ENCODE assay signal across 16 cellular contexts in the genomic region with DNA sequence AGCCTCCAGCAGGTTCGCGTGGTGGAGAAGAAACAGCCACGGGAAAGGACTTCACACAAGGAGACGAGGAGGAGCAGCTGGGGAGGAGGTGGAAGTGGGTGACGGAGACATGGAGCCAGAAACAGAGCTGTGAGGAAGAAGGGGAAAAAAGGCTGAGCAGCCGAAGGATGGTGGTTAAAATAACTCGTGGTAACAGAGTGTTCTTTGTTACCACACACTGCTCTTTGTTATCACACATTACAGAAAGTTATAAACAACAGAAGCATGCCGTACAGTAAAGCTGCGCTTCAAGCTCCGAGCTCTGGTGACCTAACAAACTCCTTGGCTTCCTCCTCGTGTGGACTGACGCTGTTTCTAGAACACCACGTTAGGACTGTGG.
DNase-seq lines count a peak whose midpoint lies in the region; ATAC-seq and TF ChIP-seq lines count a peak whose summit lies in the region.
"Had no signal": no experiment of that assay in that cellular context is flagged by ENCODE, and none has a peak within 500 bp of the region (broad histone marks: within the 10 kb centered on the region; RNA-seq: fewer than 3 reads in every experiment).

No MANE protein-coding gene starts in this region.

- POLR2A ChIA-PET in CD8-positive, alpha-beta memory T cell (lab: Charles Lee), result no interaction called here

- H3K27ac Mint-ChIP-seq in neural crest cell (ENCODE audit: unreplicated experiment), result peak overlapping the region; percentile 92
- no peak overlapping the region for H3K27ac Mint-ChIP-seq in CD8-positive, alpha-beta memory T cell
- H3K27ac Mint-ChIP-seq: activated naive CD8-positive, alpha-beta T cell; mesothelial cell of epicardium had no signal

- intact Hi-C loops in left cardiac atrium (cut with DNase I), result no loop called here

- H3K9me3 ChIP-seq in CD8-positive, alpha-beta memory T cell (ENCODE audit: low read length), result no peaks in the 10 kb centered on the region
- H3K9me3 ChIP-seq: A549 had no signal

- H3K27me3 ChIP-seq in ACC112 (ENCODE audit: insufficient read depth, low read length), result no peaks in the 10 kb centered on the region
- H3K27me3 ChIP-seq in CD8-positive, alpha-beta memory T cell (ENCODE audit: insufficient read depth, low read length, poor library complexity, severe bottlenecking), result no peaks in the 10 kb centered on the region

- no peak for TF ChIP-seq CTCF in neural crest cell (conservative IDR thresholded peaks at IDR 0.05)

- peaks cover 6% of the 10 kb centered on the region for H3K9me3 Mint-ChIP-seq in neural crest cell
- peaks cover 0 to 2% (median 0%) of the 10 kb centered on the region in 5 donors for H3K9me3 Mint-ChIP-seq in CD8-positive, alpha-beta memory T cell

- ATAC-seq in left cardiac atrium, result peak; percentile 58 to 75
- ATAC-seq: A549 had no signal

- H3K4me1 Mint-ChIP-seq in neural crest cell, result peaks cover 13% of the 10 kb centered on the region
- H3K4me1 Mint-ChIP-seq in CD8-positive, alpha-beta memory T cell, result no peaks in the 10 kb centered on the region
- H3K4me1 Mint-ChIP-seq: mesothelial cell of epicardium had no signal

- peak overlapping the region; percentile 14; the same call in 1 of the 2 replicates for H3K4me3 ChIP-seq in ACC112 (ENCODE audit: low read depth, low read length)
- H3K4me3 ChIP-seq in CD8-positive, alpha-beta memory T cell (ENCODE audit: low read length), result no peak overlapping the region
- H3K4me3 ChIP-seq: A549, GM23248 had no signal

- H3K27ac ChIP-seq in ACC112 (ENCODE audit: low read depth, low read length), result no peak overlapping the region
- no peak overlapping the region for H3K27ac ChIP-seq in CD8-positive, alpha-beta memory T cell (ENCODE audit: low read depth, low read length)
- H3K27ac ChIP-seq: A549, GM23248 had no signal

- H2AFZ ChIP-seq in ACC112 (ENCODE audit: low read length, unreplicated experiment), result no peak overlapping the region
- H2AFZ ChIP-seq: GM23248 had no signal

- H3K36me3 Mint-ChIP-seq in neural crest cell (ENCODE audit: low read depth), result peaks cover 2% of the 10 kb centered on the region
- no peaks in the 10 kb centered on the region for H3K36me3 Mint-ChIP-seq in CD8-positive, alpha-beta memory T cell
- H3K36me3 Mint-ChIP-seq: activated naive CD8-positive, alpha-beta T cell; mesothelial cell of epicardium had no signal

- no peaks in the 10 kb centered on the region for H3K27me3 Mint-ChIP-seq in neural crest cell (ENCODE audit: low read depth)
- peaks cover 2 to 3% of the 10 kb centered on the region in 2 donors for H3K27me3 Mint-ChIP-seq in CD8-positive, alpha-beta memory T cell

- CTCF ChIA-PET in CD8-positive, alpha-beta memory T cell (lab: Charles Lee), result no interaction called here

- no peak overlapping the region for H3K4me3 Mint-ChIP-seq in neural crest cell
- no peak overlapping the region for H3K4me3 Mint-ChIP-seq in CD8-positive, alpha-beta memory T cell
- H3K4me3 Mint-ChIP-seq: activated naive CD8-positive, alpha-beta T cell; mesothelial cell of epicardium had no signal

- in situ Hi-C loops in G401 (cut with HindIII; ENCODE audit: low sequenced_read_pairs), result no loop called here

- DNase-seq in astrocyte of the hippocampus (ENCODE audit: low read depth, low spot score), result peak; percentile 53
- no peak for DNase-seq in left cardiac atrium
- DNase-seq in neural crest cell (ENCODE audit: low read depth, low spot score), result no peak
- DNase-seq in NCI-H1105 (lab: John Stamatoyannopoulos, UW), result no peak
- no peak for DNase-seq in CD8-positive, alpha-beta memory T cell
- DNase-seq in SHP77 (lab: John Stamatoyannopoulos, UW), result no peak
- DNase-seq in G401 (ENCODE audit: low spot score), result no peak
- DNase-seq: activated CD8-positive, alpha-beta memory T cell treated with anti-CD3 and anti-CD28 coated beads, Interleukin-2, amount 50 U/mL, for 4 hours; NCI-H1417; NCI-H774; SIG-M5 had no signal

- H3K79me2 ChIP-seq in ACC112 (ENCODE audit: control insufficient read depth, insufficient read depth, low read length, unreplicated experiment), result peaks cover 10% of the 10 kb centered on the region

- no peaks in the 10 kb centered on the region for H3K36me3 ChIP-seq in ACC112 (ENCODE audit: insufficient read depth, low read length)
- H3K36me3 ChIP-seq in CD8-positive, alpha-beta memory T cell (ENCODE audit: insufficient read depth, low read length), result no peaks in the 10 kb centered on the region

- H3K4me1 ChIP-seq in ACC112 (ENCODE audit: control insufficient read depth, insufficient read depth, low read length, unreplicated experiment), result peaks cover 53% of the 10 kb centered on the region
- no peaks in the 10 kb centered on the region for H3K4me1 ChIP-seq in CD8-positive, alpha-beta memory T cell (ENCODE audit: insufficient read depth, low read length)
